In the genomic region with DNA sequence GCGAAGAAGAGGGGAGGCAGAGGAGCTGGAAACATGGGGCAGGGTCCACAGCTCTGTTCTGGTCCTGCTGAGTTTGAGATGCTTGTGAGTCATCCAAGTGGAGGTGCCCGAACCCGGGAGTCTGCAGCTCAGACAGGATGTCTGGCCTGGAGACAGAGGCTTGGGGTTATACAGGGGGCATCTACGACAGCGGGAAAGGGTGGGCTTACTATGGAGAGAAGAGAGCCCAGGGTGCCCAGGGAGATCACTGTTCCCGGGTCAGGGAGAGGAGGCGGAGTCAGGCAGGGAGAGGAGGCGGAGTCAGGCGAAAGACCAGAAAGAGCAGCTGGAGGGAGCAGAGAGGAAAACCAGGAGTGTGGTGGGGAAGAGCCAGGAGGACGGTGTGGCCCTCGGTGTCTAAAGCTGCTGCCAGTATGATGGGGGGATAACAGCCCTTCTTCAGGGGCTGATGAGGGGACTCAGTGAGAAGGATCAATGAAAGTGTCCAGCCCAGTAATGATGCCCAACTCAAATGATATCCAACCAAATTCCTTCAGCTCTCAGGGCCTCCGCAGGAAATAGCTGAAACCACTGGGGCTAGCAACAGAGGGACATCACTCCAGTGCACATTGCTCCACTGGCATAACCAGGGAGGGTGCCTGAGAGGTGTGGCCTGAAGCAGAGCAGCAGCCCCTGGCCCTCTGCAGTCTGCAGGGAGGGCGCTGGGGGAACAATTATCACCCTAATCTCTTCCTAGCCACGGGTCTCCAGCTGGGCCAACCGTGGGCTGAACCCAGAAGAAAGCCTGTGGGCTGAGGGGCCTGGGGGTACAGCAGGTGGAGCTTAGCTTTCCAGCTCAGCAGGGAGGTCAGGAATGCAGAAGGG, we compare ENCODE assay signal across 8 cellular contexts.
DNase-seq lines count a peak whose midpoint lies in the region; ATAC-seq and TF ChIP-seq lines count a peak whose summit lies in the region.

No MANE protein-coding gene starts in this region.

- DNase-seq in DMS53 (lab: John Stamatoyannopoulos, UW) = peak; percentile 63
- peak; percentile 36 to 74 for DNase-seq in NCI-H446 (lab: John Stamatoyannopoulos, UW)
- DNase-seq in coronary artery (ENCODE audit: low spot score) = no peak

- TF ChIP-seq CTCF in coronary artery (IDR thresholded peaks at IDR 0.05) = no peak

- peak overlapping the region; percentile 97 to 99 for H3K27ac ChIP-seq in coronary artery

- H3K9me3 ChIP-seq in mucosa of stomach (ENCODE audit: control insufficient read depth, low read length) = no peaks in the 10 kb centered on the region

- H3K9ac ChIP-seq in mucosa of stomach (ENCODE audit: low read length) = peak overlapping the region; percentile 14

- ATAC-seq in HG02973 (IDR thresholded peaks at IDR 0.05; ENCODE audit: unreplicated experiment) (no peak), GM18520 (IDR thresholded peaks at IDR 0.05; ENCODE audit: unreplicated experiment) (no peak), GM19397 (IDR thresholded peaks at IDR 0.05; ENCODE audit: unreplicated experiment) (no peak), HG03442 (IDR thresholded peaks at IDR 0.05; ENCODE audit: unreplicated experiment) (no peak)

- H3K27me3 ChIP-seq in mucosa of stomach (ENCODE audit: control insufficient read depth, insufficient read depth, low read length) = no peaks in the 10 kb centered on the region

- peaks cover 42% of the 10 kb centered on the region for H3K4me1 ChIP-seq in mucosa of stomach (ENCODE audit: control insufficient read depth, insufficient read depth, low read length)

- no peaks in the 10 kb centered on the region for H3K36me3 ChIP-seq in mucosa of stomach (ENCODE audit: control insufficient read depth, insufficient read depth, low read length)

- peak overlapping the region; percentile 5 for H3K4me3 ChIP-seq in coronary artery
- H3K4me3 ChIP-seq in mucosa of stomach (ENCODE audit: low read length) = no peak overlapping the region
